In genomic region chr4:107740381-107740780, GRCh38 we compare ENCODE assay signal across 14 cellular contexts. TPM values are rescaled to one million over a fixed set of nuclear protein-coding genes. Genes with fewer than 3 reads are reported as not detected.
A peak's percentile ranks its signal among the peaks of the same experiment; 100 is the strongest.
DNase-seq lines count a peak whose midpoint lies in the region; ATAC-seq and TF ChIP-seq lines count a peak whose summit lies in the region.
"Had no signal": no experiment of that assay in that cellular context is flagged by ENCODE, and none has a peak within 500 bp of the region (broad histone marks: within the 10 kb centered on the region; RNA-seq: fewer than 3 reads in every experiment).

No MANE protein-coding gene starts in this region.

- H3K27me3 ChIP-seq in left lung (no peaks in the 10 kb centered on the region), thoracic aorta (replicated peaks; ENCODE audit: insufficient read depth) (no peaks in the 10 kb centered on the region)
- H3K27me3 ChIP-seq: BLaER1 had no signal

- H3K36me3 ChIP-seq in left lung (no peaks in the 10 kb centered on the region), thoracic aorta (no peaks in the 10 kb centered on the region)
- H3K36me3 ChIP-seq: BLaER1 had no signal

- H3K9me3 ChIP-seq in left lung (no peaks in the 10 kb centered on the region), thoracic aorta (no peaks in the 10 kb centered on the region)

- H3K27ac ChIP-seq in left lung (peak overlapping the region in 1 of 2 donors; percentile 15), thoracic aorta (peak overlapping the region; percentile 56 to 81)
- H3K27ac ChIP-seq: BLaER1 had no signal

- TF ChIP-seq CTCF in left lung (IDR thresholded peaks at IDR 0.05), result no peak
- no peak for TF ChIP-seq CTCF in thoracic aorta (IDR thresholded peaks at IDR 0.05)

- intact Hi-C loops in left lung (cut with DNase I), result no loop called here

- ATAC-seq in left lung, result peak; percentile 41
- ATAC-seq in thoracic aorta (ENCODE audit: insufficient number of reproducible peaks, low FRiP score, low read depth), result no peak
- ATAC-seq: stimulated activated naive CD8-positive, alpha-beta T cell treated with anti-CD3 and anti-CD28 coated beads, Interleukin-15, Interleukin-2, amounts not matched to agents 100 U/mL and 50 U/mL, for 24 hours had no signal

- DNase-seq in SIG-M5 treated with dmso at 0.1 percent for 504 hours (lab: John Stamatoyannopoulos, UW; ENCODE audit: unreplicated experiment), result peak; percentile 44
- DNase-seq in SIG-M5 (lab: John Stamatoyannopoulos, UW), result no peak
- peak; percentile 13 for DNase-seq in SW480 (ENCODE audit: low spot score)
- DNase-seq in left lung, result no peak
- no peak for DNase-seq in thoracic aorta (ENCODE audit: low spot score)
- no peak for DNase-seq in inferior parietal cortex (ENCODE audit: extremely low spot score)
- no peak for DNase-seq in SKM-1 (lab: John Stamatoyannopoulos, UW; ENCODE audit: unreplicated experiment)
- DNase-seq in GM03348 (ENCODE audit: low spot score), result no peak
- DNase-seq: activated gamma-delta T cell; NCI-H187 treated with DMSO at 0.1 percent for 48 hours; occipital lobe; stimulated activated naive CD8-positive, alpha-beta T cell treated with anti-CD3 and anti-CD28 coated beads, Interleukin-15, Interleukin-2, amounts not matched to agents 100 U/mL and 50 U/mL, for 24 hours; T1000 had no signal

- no peak overlapping the region for H3K4me3 ChIP-seq in left lung
- no peak overlapping the region for H3K4me3 ChIP-seq in thoracic aorta
- H3K4me3 ChIP-seq: BLaER1 had no signal

- no peaks in the 10 kb centered on the region for H3K4me1 ChIP-seq in left lung
- H3K4me1 ChIP-seq in thoracic aorta (ENCODE audit: control insufficient read depth in 1 of 2, low read depth in 2 of 2), result peaks cover 0 to 14% of the 10 kb centered on the region in 2 donors
- H3K4me1 ChIP-seq: BLaER1 had no signal

RNA-seq across cellular contexts. Expression of gene PAPSS1, which starts 20.3 kb away (rescaled TPM):
- total RNA-seq in left lung (10 to 100 TPM; 57.5 to 60.8 TPM), thoracic aorta (10 to 100 TPM; 20.0 to 29.8 TPM)

Comparison
In these comparisons a context has a peak if more than half of its experiments do, and no peak if none do; other contexts are left out.
1. DNase-seq: peak in SIG-M5 treated with dmso at 0.1 percent for 504 hours (single experiment) and SW480 (single experiment); none in SIG-M5 (single experiment), left lung (0 of 2), thoracic aorta (single experiment), inferior parietal cortex (single experiment), SKM-1 (single experiment) and GM03348 (single experiment).